In the genomic region with DNA sequence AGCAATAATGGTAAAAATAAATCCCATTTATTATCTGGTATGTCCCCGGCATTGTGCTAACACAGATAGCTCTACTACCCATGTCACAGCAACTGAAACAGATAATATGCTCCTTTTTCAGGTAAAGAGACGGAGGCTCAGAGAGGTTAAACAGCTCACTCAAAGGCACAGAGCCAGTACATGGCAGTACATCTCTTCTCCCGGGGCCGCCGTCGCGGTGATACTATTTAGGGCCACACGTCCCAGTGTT, we compare ENCODE assay signal across 8 cellular contexts. TPM values are rescaled to one million over a fixed set of nuclear protein-coding genes. Genes with fewer than 3 reads are reported as not detected.
DNase-seq lines count a peak whose midpoint lies in the region; ATAC-seq lines count a peak whose summit lies in the region.

No MANE protein-coding gene starts in this region.

- no peaks in the 10 kb centered on the region for H3K9me3 Mint-ChIP-seq in central memory CD8-positive, alpha-beta T cell
- H3K9me3 Mint-ChIP-seq in natural killer cell treated with Interleukin-12 subunit alpha and Interleukin-12 subunit beta and Interleukin-15 and Interleukin-18, amount 100 ng/mL, for 72 hours = no peaks in the 10 kb centered on the region

- H3K4me1 Mint-ChIP-seq in central memory CD8-positive, alpha-beta T cell = peaks cover 27% of the 10 kb centered on the region
- peaks cover 26 to 28% of the 10 kb centered on the region in 2 donors for H3K4me1 Mint-ChIP-seq in natural killer cell treated with Interleukin-12 subunit alpha and Interleukin-12 subunit beta and Interleukin-15 and Interleukin-18, amount 100 ng/mL, for 72 hours (ENCODE audit: low read depth in 2 of 2)

- peak overlapping the region; percentile 84 for H3K27ac Mint-ChIP-seq in central memory CD8-positive, alpha-beta T cell (ENCODE audit: low read depth)
- H3K27ac Mint-ChIP-seq in natural killer cell treated with Interleukin-12 subunit alpha and Interleukin-12 subunit beta and Interleukin-15 and Interleukin-18, amount 100 ng/mL, for 72 hours = peak overlapping the region; percentile 84 to 89

- H3K4me3 Mint-ChIP-seq in central memory CD8-positive, alpha-beta T cell = peak overlapping the region; percentile 89
- peak overlapping the region; percentile 98 for H3K4me3 Mint-ChIP-seq in natural killer cell treated with Interleukin-12 subunit alpha and Interleukin-12 subunit beta and Interleukin-15 and Interleukin-18, amount 100 ng/mL, for 72 hours

- ATAC-seq in GM18519 (IDR thresholded peaks at IDR 0.05; ENCODE audit: low FRiP score, unreplicated experiment) (peak; percentile 4), HG03521 (IDR thresholded peaks at IDR 0.05; ENCODE audit: unreplicated experiment) (peak; percentile 1)
- ATAC-seq in central memory CD8-positive, alpha-beta T cell (replicated peaks; ENCODE audit: extremely low read depth, poor library complexity, severe bottlenecking) = peak; percentile 31
- no peak for ATAC-seq in natural killer cell treated with Interleukin-12 subunit alpha and Interleukin-12 subunit beta and Interleukin-15 and Interleukin-18, amount 100 ng/mL, for 72 hours

- H3K27me3 Mint-ChIP-seq in central memory CD8-positive, alpha-beta T cell = no peaks in the 10 kb centered on the region
- no peaks in the 10 kb centered on the region for H3K27me3 Mint-ChIP-seq in natural killer cell treated with Interleukin-12 subunit alpha and Interleukin-12 subunit beta and Interleukin-15 and Interleukin-18, amount 100 ng/mL, for 72 hours

- DNase-seq in central memory CD8-positive, alpha-beta T cell (ENCODE audit: low spot score in 2 of 2) = no peak
- no peak for DNase-seq in natural killer cell treated with Interleukin-12 subunit alpha and Interleukin-12 subunit beta and Interleukin-15 and Interleukin-18, amount 100 ng/mL, for 72 hours (ENCODE audit: low spot score)
- DNase-seq in globus pallidus (ENCODE audit: low spot score) = no peak
- DNase-seq in AG20443 (ENCODE audit: low spot score) = no peak
- DNase-seq in NCI-H187 treated with DMSO at 0.1 percent for 48 hours (lab: John Stamatoyannopoulos, UW) = no peak
- DNase-seq in NCI-H1930 (lab: John Stamatoyannopoulos, UW) = no peak

- H3K36me3 Mint-ChIP-seq in central memory CD8-positive, alpha-beta T cell (ENCODE audit: insufficient read depth) = peaks cover 9% of the 10 kb centered on the region
- H3K36me3 Mint-ChIP-seq in natural killer cell treated with Interleukin-12 subunit alpha and Interleukin-12 subunit beta and Interleukin-15 and Interleukin-18, amount 100 ng/mL, for 72 hours = no peaks in the 10 kb centered on the region

RNA-seq across cellular contexts. Expression of gene PDK1, which starts 0.7 kb away (rescaled TPM):
- total RNA-seq in natural killer cell treated with Interleukin-12 subunit alpha and Interleukin-12 subunit beta and Interleukin-15 and Interleukin-18, amount 100 ng/mL, for 72 hours = 10 to 100 TPM; 22.3 to 34.9 TPM

Comparison
In these comparisons a context has a peak if more than half of its experiments do, and no peak if none do; other contexts are left out.
1. ATAC-seq: peak in GM18519 (single experiment), HG03521 (single experiment) and central memory CD8-positive, alpha-beta T cell (single experiment); none in natural killer cell treated with Interleukin-12 subunit alpha and Interleukin-12 subunit beta and Interleukin-15 and Interleukin-18, amount 100 ng/mL, for 72 hours (0 of 2).